27 cellular contexts compared by ENCODE assay signal in genomic region chr1:5005171-5005570, GRCh38.
"Had no signal": no experiment of that assay in that cellular context is flagged by ENCODE, and none has a peak within 500 bp of the region (broad histone marks: within the 10 kb centered on the region; RNA-seq: fewer than 3 reads in every experiment).

No MANE protein-coding gene starts in this region.

- H3K9me3 Mint-ChIP-seq: stimulated activated effector memory CD8-positive, alpha-beta T cell treated with anti-CD3 and anti-CD28 coated beads, Interleukin-12 subunit alpha, Interleukin-12 subunit beta, amount 100 ng/mL, for 72 hours; type B pancreatic cell had no signal

- H3K27me3 ChIP-seq: testis, thyroid gland, tibial nerve, upper lobe of left lung, upper lobe of right lung, uterus, vagina had no signal

- H3K36me3 Mint-ChIP-seq: stimulated activated effector memory CD8-positive, alpha-beta T cell treated with anti-CD3 and anti-CD28 coated beads, Interleukin-12 subunit alpha, Interleukin-12 subunit beta, amount 100 ng/mL, for 72 hours; stimulated activated memory B cell treated with anti-CD40 and anti-IgM and Interleukin-4, amounts not matched to agents 10 μg/mL and 1 μg/mL and 100 μg/mL, for 72 hours; stimulated activated naive B cell treated with anti-CD40 and anti-IgM and Interleukin-4, amounts not matched to agents 10 μg/mL and 1 μg/mL and 100 μg/mL, for 72 hours; type B pancreatic cell had no signal

- H3K9me3 ChIP-seq: testis, thoracic aorta, thyroid gland, tibial artery, tibial nerve, transverse colon, upper lobe of right lung, uterus, vagina had no signal

- H3K36me3 ChIP-seq: stomach, suprapubic skin, thoracic aorta, thyroid gland, tibial artery, tibial nerve, transverse colon, upper lobe of left lung, upper lobe of right lung, uterus, vagina had no signal

- H3K27ac Mint-ChIP-seq: stimulated activated effector memory CD8-positive, alpha-beta T cell treated with anti-CD3 and anti-CD28 coated beads, Interleukin-12 subunit alpha, Interleukin-12 subunit beta, amount 100 ng/mL, for 72 hours; stimulated activated memory B cell treated with anti-CD40 and anti-IgM and Interleukin-4, amounts not matched to agents 10 μg/mL and 1 μg/mL and 100 μg/mL, for 72 hours; stimulated activated naive B cell treated with anti-CD40 and anti-IgM and Interleukin-4, amounts not matched to agents 10 μg/mL and 1 μg/mL and 100 μg/mL, for 72 hours; stimulated activated naive CD8-positive, alpha-beta T cell treated with anti-CD3 and anti-CD28 coated beads, Interleukin-15, amount 100 ng/mL, for 72 hours; stimulated activated naive CD8-positive, alpha-beta T cell treated with anti-CD3 and anti-CD28 coated beads, Interleukin-15, Interleukin-2, amounts not matched to agents 100 ng/mL and 50 ng/mL, for 24 hours; type B pancreatic cell had no signal

- H3K27me3 Mint-ChIP-seq: stimulated activated memory B cell treated with anti-CD40 and anti-IgM and Interleukin-4, amounts not matched to agents 10 μg/mL and 1 μg/mL and 100 μg/mL, for 72 hours; stimulated activated naive CD8-positive, alpha-beta T cell treated with anti-CD3 and anti-CD28 coated beads, Interleukin-15, amount 100 ng/mL, for 72 hours; stimulated activated naive CD8-positive, alpha-beta T cell treated with anti-CD3 and anti-CD28 coated beads, Interleukin-15, Interleukin-2, amounts not matched to agents 100 ng/mL and 50 ng/mL, for 24 hours had no signal

- H3K4me3 Mint-ChIP-seq: stimulated activated effector memory CD8-positive, alpha-beta T cell treated with anti-CD3 and anti-CD28 coated beads, Interleukin-12 subunit alpha, Interleukin-12 subunit beta, amount 100 ng/mL, for 72 hours; stimulated activated memory B cell treated with anti-CD40 and anti-IgM and Interleukin-4, amounts not matched to agents 10 μg/mL and 1 μg/mL and 100 μg/mL, for 72 hours; stimulated activated naive B cell treated with anti-CD40 and anti-IgM and Interleukin-4, amounts not matched to agents 10 μg/mL and 1 μg/mL and 100 μg/mL, for 72 hours; stimulated activated naive CD8-positive, alpha-beta T cell treated with anti-CD3 and anti-CD28 coated beads, Interleukin-15, amount 100 ng/mL, for 72 hours; stimulated activated naive CD8-positive, alpha-beta T cell treated with anti-CD3 and anti-CD28 coated beads, Interleukin-15, Interleukin-2, amounts not matched to agents 100 ng/mL and 50 ng/mL, for 24 hours; type B pancreatic cell had no signal

- H3K4me1 Mint-ChIP-seq: stimulated activated effector memory CD8-positive, alpha-beta T cell treated with anti-CD3 and anti-CD28 coated beads, Interleukin-12 subunit alpha, Interleukin-12 subunit beta, amount 100 ng/mL, for 72 hours; stimulated activated memory B cell treated with anti-CD40 and anti-IgM and Interleukin-4, amounts not matched to agents 10 μg/mL and 1 μg/mL and 100 μg/mL, for 72 hours; stimulated activated naive B cell treated with anti-CD40 and anti-IgM and Interleukin-4, amounts not matched to agents 10 μg/mL and 1 μg/mL and 100 μg/mL, for 72 hours; stimulated activated naive CD8-positive, alpha-beta T cell treated with anti-CD3 and anti-CD28 coated beads, Interleukin-15, amount 100 ng/mL, for 72 hours had no signal

- ATAC-seq: stimulated activated effector memory CD8-positive, alpha-beta T cell treated with anti-CD3 and anti-CD28 coated beads, Interleukin-12 subunit alpha, Interleukin-12 subunit beta, amount 100 ng/mL, for 72 hours; stimulated activated memory B cell treated with anti-CD40 and anti-IgM and Interleukin-4, amounts not matched to agents 10 μg/mL and 1 μg/mL and 100 μg/mL, for 72 hours; stimulated activated naive B cell treated with anti-CD40 and anti-IgM and Interleukin-4, amounts not matched to agents 10 μg/mL and 1 μg/mL and 100 μg/mL, for 72 hours; stimulated activated naive CD8-positive, alpha-beta T cell treated with anti-CD3 and anti-CD28 coated beads, Interleukin-15, amount 100 ng/mL, for 72 hours; stimulated activated naive CD8-positive, alpha-beta T cell treated with anti-CD3 and anti-CD28 coated beads, Interleukin-15, Interleukin-2, amounts not matched to agents 100 U/mL and 50 U/mL, for 24 hours; upper lobe of right lung had no signal

- H3K4me3 ChIP-seq: stomach, suprapubic skin, testis, thoracic aorta, thyroid gland, tibial artery, tibial nerve, transverse colon, upper lobe of left lung, upper lobe of right lung, uterus, vagina had no signal

- DNase-seq: stimulated activated CD4-positive, alpha-beta T cell treated with anti-CD3 and anti-CD28 coated beads, Interleukin-2, amount 100 ng/mL, for 48 hours; stimulated activated CD4-positive, alpha-beta T cell treated with anti-CD3 and anti-CD28 coated beads, Interleukin-4, amount 100 ng/mL, for 1 hour; stimulated activated CD4-positive, alpha-beta T cell treated with anti-CD3 and anti-CD28 coated beads, Interleukin-4, amount 100 ng/mL, for 24 hours; stimulated activated CD4-positive, alpha-beta T cell treated with anti-CD3 and anti-CD28 coated beads, Interleukin-4, amount 100 ng/mL, for 4 hours; stimulated activated CD8-positive, alpha-beta memory T cell treated with anti-CD3 and anti-CD28 coated beads, Interleukin-4, amount 100 ng/mL, for 48 hours; stimulated activated naive B cell treated with anti-CD40 and anti-IgM and Interleukin-4, amounts not matched to agents 10 μg/mL and 1 μg/mL and 100 μg/mL, for 72 hours; stimulated activated naive CD4-positive, alpha-beta T cell; stimulated activated naive CD4-positive, alpha-beta T cell treated with Interleukin-2 at 50 U/mL for 16 hours; stimulated activated naive CD8-positive, alpha-beta T cell treated with anti-CD3 and anti-CD28 coated beads, Interleukin-15, amount 100 ng/mL, for 72 hours; stimulated activated naive CD8-positive, alpha-beta T cell treated with anti-CD3 and anti-CD28 coated beads, Interleukin-15, Interleukin-2, amounts not matched to agents 100 U/mL and 50 U/mL, for 24 hours; stomach; substantia nigra; testis; thyroid gland; tibial artery; transverse colon; upper lobe of left lung; upper lobe of right lung; uterus had no signal

- H3K4me1 ChIP-seq: stomach, suprapubic skin, testis, thyroid gland, tibial artery, tibial nerve, transverse colon, upper lobe of left lung, upper lobe of right lung, uterus, vagina had no signal

- H3K27ac ChIP-seq: stomach, suprapubic skin, testis, thoracic aorta, thyroid gland, tibial artery, tibial nerve, transverse colon, upper lobe of left lung, upper lobe of right lung, uterus, vagina had no signal
